In the genomic region with DNA sequence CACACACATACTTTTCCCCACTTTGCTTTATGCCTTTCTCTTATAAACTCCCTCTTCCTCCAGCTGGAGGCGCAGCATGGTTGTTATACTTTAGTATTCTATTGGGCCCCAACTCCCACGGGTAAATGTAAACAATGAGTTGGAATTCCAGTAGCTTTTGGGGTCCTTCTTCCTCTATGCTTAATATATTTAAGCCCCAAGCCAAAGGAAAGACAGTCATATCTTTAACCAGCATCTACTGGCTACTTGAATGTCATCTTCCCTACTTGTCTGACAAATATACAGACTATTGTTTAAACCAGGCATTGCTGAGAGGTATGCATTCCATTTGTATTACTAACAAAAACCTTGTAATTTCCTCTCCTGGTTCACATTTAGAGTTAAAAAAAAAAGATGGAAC, we compare ENCODE assay signal across 16 cellular contexts.
DNase-seq lines count a peak whose midpoint lies in the region; ATAC-seq, FAIRE-seq and TF ChIP-seq lines count a peak whose summit lies in the region.
"Had no signal": no experiment of that assay in that cellular context is flagged by ENCODE, and none has a peak within 500 bp of the region (broad histone marks: within the 10 kb centered on the region; RNA-seq: fewer than 3 reads in every experiment).

No MANE protein-coding gene starts in this region.

- ATAC-seq in HG03108 (IDR thresholded peaks at IDR 0.05; ENCODE audit: unreplicated experiment) (no peak), GM21786 (IDR thresholded peaks at IDR 0.05; ENCODE audit: unreplicated experiment) (no peak)
- ATAC-seq: activated CD4-positive, alpha-beta T cell treated with anti-CD3 and anti-CD28 coated beads for 36 hours; stimulated activated naive CD8-positive, alpha-beta T cell treated with anti-CD3 and anti-CD28 coated beads, Interleukin-15, amount 100 ng/mL, for 72 hours had no signal

- FAIRE-seq in keratinocyte (lab: Jason Lieb, UNC): peak; percentile 80

- H3K27me3 ChIP-seq in adipocyte (replicated peaks; ENCODE audit: control insufficient read depth, insufficient read depth, low read length): no peaks in the 10 kb centered on the region
- no peaks in the 10 kb centered on the region for H3K27me3 ChIP-seq in keratinocyte (ENCODE audit: control insufficient read depth, extremely low read depth, insufficient read depth, low read length)
- H3K27me3 ChIP-seq: esophagus muscularis mucosa, Peyer's patch had no signal

- H3K4me3 ChIP-seq in adipocyte (ENCODE audit: low read length) (no peak overlapping the region), keratinocyte (ENCODE audit: control insufficient read depth in 2 of 3, extremely low read depth in 1 of 3, insufficient read depth in 2 of 3, low read depth in 1 of 3, low read length in 3 of 3) (no peak overlapping the region)
- H3K4me3 ChIP-seq: esophagus muscularis mucosa, Peyer's patch had no signal

- TF ChIP-seq CTCF in keratinocyte (optimal IDR thresholded peaks at IDR 0.05 in 1 of 3, IDR thresholded peaks at IDR 0.05 in 1 of 3, conservative IDR thresholded peaks at IDR 0.05 in 1 of 3; ENCODE audit: extremely low read depth in 1 of 3, insufficient read depth in 2 of 3, low read length in 3 of 3): peak in 1 of 3 experiments; percentile 4

- H3K4me2 ChIP-seq in keratinocyte (ENCODE audit: control insufficient read depth, extremely low read depth, insufficient read depth, low read depth, low read length): no peak overlapping the region

- H2AFZ ChIP-seq in keratinocyte (ENCODE audit: control insufficient read depth, low read length): no peak overlapping the region

- H3K4me1 ChIP-seq in adipocyte (ENCODE audit: control insufficient read depth, insufficient read depth, low read length) (no peaks in the 10 kb centered on the region), keratinocyte (ENCODE audit: control insufficient read depth, extremely low read depth, insufficient read depth, low read length) (peaks cover 16% of the 10 kb centered on the region)
- H3K4me1 ChIP-seq: esophagus muscularis mucosa, Peyer's patch had no signal

- H3K9me3 ChIP-seq in adipocyte (ENCODE audit: control insufficient read depth, low read length): no peaks in the 10 kb centered on the region
- H3K9me3 ChIP-seq in keratinocyte (ENCODE audit: control insufficient read depth, low read depth, low read length): no peaks in the 10 kb centered on the region
- H3K9me3 ChIP-seq: esophagus muscularis mucosa, Peyer's patch had no signal

- H3K27ac ChIP-seq in keratinocyte (ENCODE audit: control insufficient read depth, insufficient read depth, low read length): no peak overlapping the region
- H3K27ac ChIP-seq: esophagus muscularis mucosa, Peyer's patch had no signal

- H3K79me2 ChIP-seq in keratinocyte (ENCODE audit: control insufficient read depth, insufficient read depth, low read length): no peaks in the 10 kb centered on the region

- no peaks in the 10 kb centered on the region for H3K9me1 ChIP-seq in keratinocyte (ENCODE audit: control insufficient read depth, extremely low read depth, insufficient read depth, low read length)

- peaks cover 43% of the 10 kb centered on the region for H3K36me3 ChIP-seq in adipocyte (ENCODE audit: control insufficient read depth, insufficient read depth, low read length, severe bottlenecking)
- no peaks in the 10 kb centered on the region for H3K36me3 ChIP-seq in keratinocyte (ENCODE audit: control insufficient read depth in 2 of 2, extremely low read depth in 1 of 2, insufficient read depth in 2 of 2, low read length in 2 of 2)
- H3K36me3 ChIP-seq: Peyer's patch had no signal

- dilution Hi-C loops in keratinocyte (cut with MboI; ENCODE audit: extremely low pct_ligation_motif_present, low sequenced_read_pairs): no loop called here

- DNase-seq in AG08396 (ENCODE audit: low spot score): peak; percentile 26
- DNase-seq in HS-5 (ENCODE audit: low read depth): peak; percentile 25
- peak; percentile 30 for DNase-seq in adipocyte (ENCODE audit: low read depth)
- no peak for DNase-seq in keratinocyte (ENCODE audit: low read depth, low spot score)
- no peak for DNase-seq in NCI-H2081 treated with DMSO at 0.1 percent for 48 hours (lab: John Stamatoyannopoulos, UW)
- no peak for DNase-seq in RPMI8226
- DNase-seq: activated CD4-positive, alpha-beta T cell treated with anti-CD3 and anti-CD28 coated beads for 36 hours; activated naive CD4-positive, alpha-beta T cell treated with anti-CD3 and anti-CD28 coated beads, Interleukin-2, amount 10 ng/mL, durations not matched to agents 7 days and 5 days; CD4-positive, CD25-positive, alpha-beta regulatory T cell; NCI-H1436 treated with DMSO at 0.1 percent for 48 hours; Peyer's patch; stimulated activated CD4-positive, alpha-beta T cell treated with anti-CD3 and anti-CD28 coated beads, Interleukin-12 subunit alpha, Interleukin-12 subunit beta, amount 100 ng/mL, for 4 hours; stimulated activated naive CD8-positive, alpha-beta T cell treated with anti-CD3 and anti-CD28 coated beads, Interleukin-15, amount 100 ng/mL, for 72 hours had no signal

- H4K20me1 ChIP-seq in keratinocyte (ENCODE audit: control insufficient read depth, extremely low read depth, insufficient read depth, low read length): no peaks in the 10 kb centered on the region

- H3K9ac ChIP-seq in adipocyte (ENCODE audit: low read length) (no peak overlapping the region), keratinocyte (ENCODE audit: control insufficient read depth, extremely low read depth, insufficient read depth, low read length) (no peak overlapping the region)

Comparison
In these comparisons a context has a peak if more than half of its experiments do, and no peak if none do; other contexts are left out.
1. DNase-seq: peak in AG08396 (single experiment), HS-5 (single experiment) and adipocyte (single experiment); none in keratinocyte (single experiment), NCI-H2081 treated with DMSO at 0.1 percent for 48 hours (single experiment) and RPMI8226 (single experiment).